In the genomic region with DNA sequence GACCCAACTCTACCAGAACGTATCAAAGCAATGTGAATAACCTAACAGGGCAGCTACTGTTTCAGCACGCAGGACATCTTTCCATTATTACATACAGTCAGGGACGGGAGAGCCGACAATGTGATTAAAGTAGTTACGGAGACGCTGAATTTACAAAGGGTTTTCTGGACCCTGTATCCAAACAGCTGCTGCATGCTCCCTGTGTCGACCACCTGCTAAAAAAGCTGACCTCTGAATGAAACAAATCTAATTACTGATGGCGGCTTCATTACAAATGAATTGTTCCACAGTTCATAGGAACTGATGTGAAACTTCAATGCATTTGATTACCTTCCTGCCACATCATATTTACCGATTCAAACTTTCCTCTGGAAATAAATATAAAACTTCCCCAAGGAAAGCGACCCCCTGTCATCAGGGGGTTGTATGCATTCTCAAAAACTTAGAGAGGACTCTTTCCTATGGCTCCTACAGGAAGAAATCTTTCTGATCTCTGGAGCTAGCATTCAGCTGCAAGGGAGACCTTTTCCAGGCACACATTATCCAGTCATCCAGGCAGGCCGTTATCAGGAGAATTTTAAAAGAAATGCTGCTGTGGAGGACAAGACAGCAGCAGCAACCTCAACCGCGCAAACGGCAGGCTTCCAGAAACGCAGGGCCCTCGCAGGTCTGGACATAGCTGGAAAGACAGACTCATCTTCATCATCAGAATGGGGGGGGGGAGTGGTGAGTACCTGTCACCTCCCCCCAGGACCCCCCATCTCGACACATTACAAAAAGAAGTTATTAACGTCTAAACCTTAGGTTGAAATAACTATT, we compare ENCODE assay signal across 8 cellular contexts. TPM values are rescaled to one million over a fixed set of nuclear protein-coding genes. Genes with fewer than 3 reads are reported as not detected.
DNase-seq lines count a peak whose midpoint lies in the region; ATAC-seq and TF ChIP-seq lines count a peak whose summit lies in the region.

No MANE protein-coding gene starts in this region.

- H3K27ac Mint-ChIP-seq in CD8-positive, alpha-beta memory T cell = no peak overlapping the region

- DNase-seq in CD8-positive, alpha-beta memory T cell = no peak
- DNase-seq in RWPE1 (ENCODE audit: low spot score) (no peak), fibroblast of villous mesenchyme (ENCODE audit: low read depth) (peak; percentile 57), prostate gland (ENCODE audit: low spot score) (no peak), NCI-H1436 (lab: John Stamatoyannopoulos, UW) (no peak), DMS53 treated with DMSO at 0.1 percent for 48 hours (lab: John Stamatoyannopoulos, UW; ENCODE audit: unreplicated experiment) (no peak)
- no peak for DNase-seq in activated CD8-positive, alpha-beta memory T cell treated with anti-CD3 and anti-CD28 coated beads, Interleukin-2, amount 50 U/mL, for 4 hours

- POLR2A ChIA-PET in CD8-positive, alpha-beta memory T cell (lab: Charles Lee) = no interaction called here
- POLR2A ChIA-PET in RWPE1 (lab: Yijun Ruan, JAX; ENCODE audit: low non-redundant PET) = no interaction called here

- intact Hi-C loops in prostate gland (cut with DNase I) = loop anchor here (2.0 to 10.0 kb wide), 3 partner anchors 382 to 1960 kb away; no protein-coding TSS in a partner anchor

- H3K27me3 Mint-ChIP-seq in CD8-positive, alpha-beta memory T cell = peaks cover 29 to 58% of the 10 kb centered on the region in 2 donors

- CTCF ChIA-PET in CD8-positive, alpha-beta memory T cell (lab: Charles Lee) = no interaction called here
- CTCF ChIA-PET in RWPE1 (lab: Yijun Ruan, JAX) = interaction anchor here (0.6 to 0.7 kb wide), 2 partner anchors 60 to 1960 kb away, joined by 3 to 7 read pairs; no protein-coding TSS in a partner anchor

- H3K4me1 ChIP-seq in CD8-positive, alpha-beta memory T cell (ENCODE audit: insufficient read depth, low read length) = peaks cover 24% of the 10 kb centered on the region
- H3K4me1 ChIP-seq in prostate gland (replicated peaks) = no peaks in the 10 kb centered on the region

- no peak for TF ChIP-seq POLR2A in prostate gland (IDR thresholded peaks at IDR 0.05)

- no peaks in the 10 kb centered on the region for H3K9me3 Mint-ChIP-seq in CD8-positive, alpha-beta memory T cell

- H3K4me3 Mint-ChIP-seq in CD8-positive, alpha-beta memory T cell = peak overlapping the region; percentile 9 to 68 (median 58)

- ATAC-seq in GM21619 (IDR thresholded peaks at IDR 0.05; ENCODE audit: unreplicated experiment) = no peak

- peaks cover 0 to 4% (median 0%) of the 10 kb centered on the region in 3 donors for H3K36me3 Mint-ChIP-seq in CD8-positive, alpha-beta memory T cell

- TF ChIP-seq CTCF in RWPE1 (conservative IDR thresholded peaks at IDR 0.05; ENCODE audit: low read depth) (no peak), fibroblast of villous mesenchyme (IDR thresholded peaks at IDR 0.05; ENCODE audit: insufficient read depth, low read depth, low read length) (no peak), prostate gland (IDR thresholded peaks at IDR 0.05) (no peak)

- H3K4me1 Mint-ChIP-seq in CD8-positive, alpha-beta memory T cell = peaks cover 22 to 31% (median 25%) of the 10 kb centered on the region in 3 donors

- no peaks in the 10 kb centered on the region for H3K36me3 ChIP-seq in CD8-positive, alpha-beta memory T cell (ENCODE audit: insufficient read depth, low read length)
- H3K36me3 ChIP-seq in prostate gland = no peaks in the 10 kb centered on the region

- no peaks in the 10 kb centered on the region for H3K9me3 ChIP-seq in CD8-positive, alpha-beta memory T cell (ENCODE audit: low read length)
- H3K9me3 ChIP-seq in prostate gland = no peaks in the 10 kb centered on the region

- WGBS in prostate gland = 21% methylated on average over 18 of the region's 18 CpGs

- H3K27ac ChIP-seq in CD8-positive, alpha-beta memory T cell (ENCODE audit: low read depth, low read length) = no peak overlapping the region
- H3K27ac ChIP-seq in RWPE1 (peak overlapping the region; percentile 92), prostate gland (peak overlapping the region; percentile 57 to 81)

- peaks cover 21% of the 10 kb centered on the region for H3K27me3 ChIP-seq in CD8-positive, alpha-beta memory T cell (ENCODE audit: insufficient read depth, low read length, poor library complexity, severe bottlenecking)
- no peaks in the 10 kb centered on the region for H3K27me3 ChIP-seq in prostate gland (replicated peaks; ENCODE audit: insufficient read depth)

- H3K4me3 ChIP-seq in CD8-positive, alpha-beta memory T cell (ENCODE audit: low read length) = no peak overlapping the region
- H3K4me3 ChIP-seq in fibroblast of villous mesenchyme (ENCODE audit: low read depth, low read length) (peak overlapping the region; percentile 84), prostate gland (peak overlapping the region; percentile 64 to 69)

RNA-seq across cellular contexts. Expression of gene EFNB2, which starts 3.1 kb away (rescaled TPM):
- under 1 TPM; 0.11 to 0.22 TPM for total RNA-seq in CD8-positive, alpha-beta memory T cell
- polyA plus RNA-seq in CD8-positive, alpha-beta memory T cell = 0.05 TPM
- total RNA-seq in fibroblast of villous mesenchyme (7.4 and 10.8 TPM in 2 replicates), prostate gland (10 to 100 TPM; 46.1 to 52.4 TPM)

RNA-seq across cellular contexts. Expression of gene ARGLU1, which starts 35.6 kb away (rescaled TPM):
- 10 to 100 TPM; 85.8 to 89.0 TPM for total RNA-seq in CD8-positive, alpha-beta memory T cell
- 39.2 TPM for polyA plus RNA-seq in CD8-positive, alpha-beta memory T cell
- 44.1 and 51.0 TPM in 2 replicates for total RNA-seq in fibroblast of villous mesenchyme
- total RNA-seq in prostate gland = 10 to 100 TPM; 52.1 to 95.9 TPM
